In genomic region chr7:77982926-77983550, GRCh38 we compare ENCODE assay signal across 15 cellular contexts.
DNase-seq lines count a peak whose midpoint lies in the region; ATAC-seq and TF ChIP-seq lines count a peak whose summit lies in the region.
"Had no signal": no experiment of that assay in that cellular context is flagged by ENCODE, and none has a peak within 500 bp of the region (broad histone marks: within the 10 kb centered on the region; RNA-seq: fewer than 3 reads in every experiment).

No MANE protein-coding gene starts in this region.

- DNase-seq in activated naive CD4-positive, alpha-beta T cell treated with Interleukin-2 at 50 U/mL for 16 hours = peak; percentile 32
- no peak for DNase-seq in activated naive CD4-positive, alpha-beta T cell (lab: John Stamatoyannopoulos, UW)
- DNase-seq in amniotic epithelial cell (ENCODE audit: low read depth) (peak; percentile 56), SW480 (ENCODE audit: low spot score) (no peak), DMS114 treated with DMSO at 0.1 percent for 48 hours (lab: John Stamatoyannopoulos, UW; ENCODE audit: unreplicated experiment) (no peak), mesothelial cell of epicardium (ENCODE audit: low spot score in 2 of 2, unreplicated experiment in 2 of 2) (no peak)
- DNase-seq in stimulated activated CD4-positive, alpha-beta T cell treated with anti-CD3 and anti-CD28 coated beads, Interleukin-2, amount 100 ng/mL, for 48 hours = peak; percentile 6 to 19
- DNase-seq: AML-193, aorta, DMS153, gastrocnemius medialis, midbrain, NCI-H526 treated with DMSO at 0.1 percent for 48 hours, T1000 had no signal

- no peak for TF ChIP-seq CTCF in mesothelial cell of epicardium (IDR thresholded peaks at IDR 0.05; ENCODE audit: unreplicated experiment)

- no peak overlapping the region for H3K27ac Mint-ChIP-seq in mesothelial cell of epicardium

- no peaks in the 10 kb centered on the region for H3K36me3 Mint-ChIP-seq in mesothelial cell of epicardium

- peaks cover 3% of the 10 kb centered on the region for H3K4me1 Mint-ChIP-seq in mesothelial cell of epicardium

- no peaks in the 10 kb centered on the region for H3K27me3 Mint-ChIP-seq in mesothelial cell of epicardium (ENCODE audit: low read depth)

- peak; percentile 60 for ATAC-seq in HG02981 (IDR thresholded peaks at IDR 0.05; ENCODE audit: unreplicated experiment)
- ATAC-seq: gastrocnemius medialis had no signal

- H3K4me3 Mint-ChIP-seq in mesothelial cell of epicardium = no peak overlapping the region

- H3K9me3 Mint-ChIP-seq in mesothelial cell of epicardium = peaks cover 2% of the 10 kb centered on the region

Comparison
In these comparisons a context has a peak if more than half of its experiments do, and no peak if none do; other contexts are left out.
1. DNase-seq: peak in activated naive CD4-positive, alpha-beta T cell treated with Interleukin-2 at 50 U/mL for 16 hours (single experiment), amniotic epithelial cell (single experiment) and stimulated activated CD4-positive, alpha-beta T cell treated with anti-CD3 and anti-CD28 coated beads, Interleukin-2, amount 100 ng/mL, for 48 hours (2 of 2); none in activated naive CD4-positive, alpha-beta T cell (0 of 4), SW480 (single experiment), DMS114 treated with DMSO at 0.1 percent for 48 hours (single experiment) and mesothelial cell of epicardium (0 of 2).